In the genomic region with DNA sequence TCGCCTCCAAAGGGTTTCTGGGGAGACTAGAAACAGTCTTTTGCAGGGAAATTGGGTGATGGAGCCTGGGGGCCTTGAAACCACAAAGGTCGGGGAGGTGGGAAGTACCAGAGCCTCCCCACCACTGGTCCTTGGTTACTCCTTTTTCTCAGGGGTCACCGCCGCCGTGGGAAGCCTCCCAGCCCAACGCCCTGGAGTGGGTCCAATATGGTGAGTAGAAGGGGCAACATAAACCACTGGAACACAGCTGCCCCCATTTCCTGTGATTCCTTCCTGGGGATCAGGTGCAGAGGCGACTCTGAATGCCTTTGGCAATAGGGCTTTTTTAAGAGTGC, we compare ENCODE assay signal across 1 cellular context.
TF ChIP-seq lines count a peak whose summit lies in the region.

No MANE protein-coding gene starts in this region.

TF ChIP-seq in A549, 52 proteins besides CTCF, POLR2A, EP300 and RAD21:
- TF ChIP-seq TP53 (CRISPR knock-in tag; IDR thresholded peaks at IDR 0.05) = no peak
- TF ChIP-seq, protein P1, sequence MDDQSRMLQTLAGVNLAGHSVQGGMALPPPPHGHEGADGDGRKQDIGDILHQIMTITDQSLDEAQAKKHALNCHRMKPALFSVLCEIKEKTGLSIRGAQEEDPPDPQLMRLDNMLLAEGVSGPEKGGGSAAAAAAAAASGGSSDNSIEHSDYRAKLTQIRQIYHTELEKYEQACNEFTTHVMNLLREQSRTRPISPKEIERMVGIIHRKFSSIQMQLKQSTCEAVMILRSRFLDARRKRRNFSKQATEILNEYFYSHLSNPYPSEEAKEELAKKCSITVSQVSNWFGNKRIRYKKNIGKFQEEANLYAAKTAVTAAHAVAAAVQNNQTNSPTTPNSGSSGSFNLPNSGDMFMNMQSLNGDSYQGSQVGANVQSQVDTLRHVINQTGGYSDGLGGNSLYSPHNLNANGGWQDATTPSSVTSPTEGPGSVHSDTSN (IDR thresholded peaks at IDR 0.05) = no peak
- no peak for TF ChIP-seq RNF2 (IDR thresholded peaks at IDR 0.05; ENCODE audit: borderline replicate concordance, low read depth)
- TF ChIP-seq, protein P2, sequence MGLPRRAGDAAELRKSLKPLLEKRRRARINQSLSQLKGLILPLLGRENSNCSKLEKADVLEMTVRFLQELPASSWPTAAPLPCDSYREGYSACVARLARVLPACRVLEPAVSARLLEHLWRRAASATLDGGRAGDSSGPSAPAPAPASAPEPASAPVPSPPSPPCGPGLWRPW (IDR thresholded peaks at IDR 0.05) = no peak
- no peak for TF ChIP-seq ESRRA (IDR thresholded peaks at IDR 0.05; ENCODE audit: borderline replicate concordance, low read length)
